Comparison of ENCODE assay signal across 5 cellular contexts in the genomic region with DNA sequence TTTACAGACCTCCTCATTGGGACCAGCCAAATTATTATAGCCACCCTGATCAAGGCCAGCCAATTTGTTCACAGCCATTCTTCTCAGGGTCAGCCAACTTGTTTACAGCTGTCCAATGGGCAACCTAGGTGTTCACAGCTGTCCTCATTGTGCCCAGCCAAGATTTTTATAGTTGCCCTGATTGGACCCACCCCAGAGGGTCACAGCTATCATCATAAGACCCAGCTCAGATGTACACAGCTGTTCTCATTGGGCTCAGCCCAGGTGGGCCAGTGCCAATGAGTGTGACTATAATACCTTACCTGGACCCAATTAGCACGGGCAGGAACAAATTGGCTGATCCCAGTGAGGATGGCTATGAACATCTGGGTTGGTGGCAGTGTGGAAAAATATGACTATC.
"Had no signal": no experiment of that assay in that cellular context is flagged by ENCODE, and none has a peak within 500 bp of the region (broad histone marks: within the 10 kb centered on the region; RNA-seq: fewer than 3 reads in every experiment).

No MANE protein-coding gene starts in this region.

- H3K27ac ChIP-seq: HL-60 had no signal

- H3K4me3 ChIP-seq: GM23338 had no signal

- DNase-seq: H9, HCEC 1CT had no signal

- ATAC-seq: GM23338, HepG2 had no signal
